8 cellular contexts compared by ENCODE assay signal in genomic region chr20:56392282-56393132, GRCh38. TPM values are rescaled to one million over a fixed set of nuclear protein-coding genes. Genes with fewer than 3 reads are reported as not detected.
DNase-seq lines count a peak whose midpoint lies in the region; ATAC-seq lines count a peak whose summit lies in the region.

Gene CSTF1 (plus strand): TSS chr20:56392645. CDS start chr20:56395553, 2,908 bp downstream.

- peaks cover 56% of the 10 kb centered on the region for H3K36me3 ChIP-seq in BLaER1

- peak within 1 kb of the TSS; percentile 84 for H3K27ac ChIP-seq in BLaER1

- peaks cover 52% of the 10 kb centered on the region for H3K36me3 Mint-ChIP-seq in dendritic cell treated with granulocyte-macrophage colony-stimulating factor and Interleukin-4, amounts not matched to agents 40 ng/mL and 50 ng/mL, for 4 days (ENCODE audit: low read depth)

- peak within 1 kb of the TSS; percentile 88 for H3K4me2 ChIP-seq in BLaER1

- no peaks in the 10 kb centered on the region for H3K27me3 Mint-ChIP-seq in dendritic cell treated with granulocyte-macrophage colony-stimulating factor and Interleukin-4, amounts not matched to agents 40 ng/mL and 50 ng/mL, for 4 days

- peak; percentile 97 for DNase-seq in NCI-H748 (lab: John Stamatoyannopoulos, UW; ENCODE audit: unreplicated experiment)
- peak; percentile 99 for DNase-seq in activated CD4-positive, alpha-beta T cell treated with anti-CD3 and anti-CD28 coated beads, Interleukin-2, amount 50 U/mL, for 1 hour
- peak; percentile 100 for DNase-seq in left lobe of liver (ENCODE audit: low spot score)
- peak; percentile 98 to 99 for DNase-seq in stimulated activated CD4-positive, alpha-beta T cell treated with anti-CD3 and anti-CD28 coated beads, Interleukin-2, amount 100 ng/mL, for 48 hours

- peaks cover 13% of the 10 kb centered on the region; the same call in 1 of the 2 replicates for H4K20me1 ChIP-seq in BLaER1

- no peaks in the 10 kb centered on the region for H3K9me3 ChIP-seq in BLaER1

- H3K9ac ChIP-seq in BLaER1 = peak within 1 kb of the TSS; percentile 82

- no peaks in the 10 kb centered on the region for H3K27me3 ChIP-seq in BLaER1

- peaks cover 18% of the 10 kb centered on the region for H3K4me1 Mint-ChIP-seq in dendritic cell treated with granulocyte-macrophage colony-stimulating factor and Interleukin-4, amounts not matched to agents 40 ng/mL and 50 ng/mL, for 4 days (ENCODE audit: low read depth)

- intact Hi-C loops in dendritic cell treated with granulocyte-macrophage colony-stimulating factor and Interleukin-4, amounts not matched to agents 40 ng/mL and 50 ng/mL, for 4 days (cut with micrococcal nuclease) = loop anchor here (1.0 to 10.0 kb wide), 5 partner anchors 12 to 182 kb away; partner anchors contain the start of genes FAM210B and RTF2

- H3K4me1 ChIP-seq in BLaER1 = peaks cover 39% of the 10 kb centered on the region

- H3K4me3 ChIP-seq in BLaER1 = peak within 1 kb of the TSS; percentile 81

- peak; percentile 86 for ATAC-seq in GM19351 (IDR thresholded peaks at IDR 0.05; ENCODE audit: unreplicated experiment)
- peak; percentile 93 for ATAC-seq in HG03521 (IDR thresholded peaks at IDR 0.05; ENCODE audit: unreplicated experiment)
- ATAC-seq in left lobe of liver = peak; percentile 93

- peak within 1 kb of the TSS; percentile 48 for H3K4me3 Mint-ChIP-seq in dendritic cell treated with granulocyte-macrophage colony-stimulating factor and Interleukin-4, amounts not matched to agents 40 ng/mL and 50 ng/mL, for 4 days

- no peak within 1 kb of the TSS for H3K27ac Mint-ChIP-seq in dendritic cell treated with granulocyte-macrophage colony-stimulating factor and Interleukin-4, amounts not matched to agents 40 ng/mL and 50 ng/mL, for 4 days

- H3K9me3 Mint-ChIP-seq in dendritic cell treated with granulocyte-macrophage colony-stimulating factor and Interleukin-4, amounts not matched to agents 40 ng/mL and 50 ng/mL, for 4 days = no peaks in the 10 kb centered on the region

RNA-seq across cellular contexts. Expression of gene CSTF1, which starts in this region (rescaled TPM):
- total RNA-seq in left lobe of liver = 17.2 TPM

Comparison
In these comparisons a context has a peak if more than half of its experiments do, and no peak if none do; other contexts are left out.
1. Peak in every context shown above with its lines: DNase-seq, ATAC-seq, H3K4me3 ChIP-seq and H3K27ac ChIP-seq.